ENCODE assay signal across 31 cellular contexts in genomic region chr17:8896087-8896486, GRCh38. TPM values are rescaled to one million over a fixed set of nuclear protein-coding genes. Genes with fewer than 3 reads are reported as not detected.
DNase-seq lines count a peak whose midpoint lies in the region; ATAC-seq, FAIRE-seq and TF ChIP-seq lines count a peak whose summit lies in the region.
"Had no signal": no experiment of that assay in that cellular context is flagged by ENCODE, and none has a peak within 500 bp of the region (broad histone marks: within the 10 kb centered on the region; RNA-seq: fewer than 3 reads in every experiment).

No MANE protein-coding gene starts in this region.

- CTCF ChIA-PET in activated CD8-positive, alpha-beta memory T cell treated with anti-CD3 and anti-CD28 coated beads, Interleukin-2, amount 10 ng/mL, durations not matched to agents 7 days and 5 days (lab: Charles Lee) = interaction anchor here (0.8 to 3.4 kb wide), 12 partner anchors 9 to 113 kb away, joined by 3 to 18 read pairs (median 4); no protein-coding TSS in a partner anchor

- H3K27me3 Mint-ChIP-seq in activated CD8-positive, alpha-beta memory T cell treated with anti-CD3 and anti-CD28 coated beads, Interleukin-2, amount 10 ng/mL, durations not matched to agents 7 days and 5 days = no peaks in the 10 kb centered on the region
- no peaks in the 10 kb centered on the region for H3K27me3 Mint-ChIP-seq in dendritic cell treated with granulocyte-macrophage colony-stimulating factor and Interleukin-4, amounts not matched to agents 40 ng/mL and 50 ng/mL, for 4 days
- no peaks in the 10 kb centered on the region for H3K27me3 Mint-ChIP-seq in natural killer cell treated with Interleukin-12 subunit alpha and Interleukin-12 subunit beta and Interleukin-15 and Interleukin-18, amount 100 ng/mL, for 72 hours
- H3K27me3 Mint-ChIP-seq: B cell had no signal

- H3K9me3 Mint-ChIP-seq in activated CD8-positive, alpha-beta memory T cell treated with anti-CD3 and anti-CD28 coated beads, Interleukin-2, amount 10 ng/mL, durations not matched to agents 7 days and 5 days (ENCODE audit: low read depth) = no peaks in the 10 kb centered on the region
- no peaks in the 10 kb centered on the region for H3K9me3 Mint-ChIP-seq in dendritic cell treated with granulocyte-macrophage colony-stimulating factor and Interleukin-4, amounts not matched to agents 40 ng/mL and 50 ng/mL, for 4 days
- H3K9me3 Mint-ChIP-seq in natural killer cell treated with Interleukin-12 subunit alpha and Interleukin-12 subunit beta and Interleukin-15 and Interleukin-18, amount 100 ng/mL, for 72 hours = no peaks in the 10 kb centered on the region
- H3K9me3 Mint-ChIP-seq: nephron progenitor cell had no signal

- H3K4me1 Mint-ChIP-seq in activated CD8-positive, alpha-beta memory T cell treated with anti-CD3 and anti-CD28 coated beads, Interleukin-2, amount 10 ng/mL, durations not matched to agents 7 days and 5 days = peaks cover 70% of the 10 kb centered on the region
- peaks cover 90% of the 10 kb centered on the region for H3K4me1 Mint-ChIP-seq in dendritic cell treated with granulocyte-macrophage colony-stimulating factor and Interleukin-4, amounts not matched to agents 40 ng/mL and 50 ng/mL, for 4 days (ENCODE audit: low read depth)
- peaks cover 67 to 71% of the 10 kb centered on the region in 2 donors for H3K4me1 Mint-ChIP-seq in natural killer cell treated with Interleukin-12 subunit alpha and Interleukin-12 subunit beta and Interleukin-15 and Interleukin-18, amount 100 ng/mL, for 72 hours (ENCODE audit: low read depth in 2 of 2)

- TF ChIP-seq POLR2A in GM12891 (IDR thresholded peaks at IDR 0.05; ENCODE audit: low read depth, low read length) = no peak

- peaks cover 45% of the 10 kb centered on the region for H3K36me3 Mint-ChIP-seq in activated CD8-positive, alpha-beta memory T cell treated with anti-CD3 and anti-CD28 coated beads, Interleukin-2, amount 10 ng/mL, durations not matched to agents 7 days and 5 days
- H3K36me3 Mint-ChIP-seq in dendritic cell treated with granulocyte-macrophage colony-stimulating factor and Interleukin-4, amounts not matched to agents 40 ng/mL and 50 ng/mL, for 4 days (ENCODE audit: low read depth) = peaks cover 100% of the 10 kb centered on the region
- peaks cover 21% of the 10 kb centered on the region for H3K36me3 Mint-ChIP-seq in natural killer cell treated with Interleukin-12 subunit alpha and Interleukin-12 subunit beta and Interleukin-15 and Interleukin-18, amount 100 ng/mL, for 72 hours
- H3K36me3 Mint-ChIP-seq: brain had no signal

- no peak for DNase-seq in activated CD8-positive, alpha-beta memory T cell treated with anti-CD3 and anti-CD28 coated beads, Interleukin-2, amount 10 ng/mL, durations not matched to agents 7 days and 5 days
- DNase-seq in activated CD8-positive, alpha-beta memory T cell treated with anti-CD3 and anti-CD28 coated beads for 24 hours = no peak
- DNase-seq in GM12891 (ENCODE audit: insufficient read length, low spot score) = no peak
- peak; percentile 1 for DNase-seq in natural killer cell treated with Interleukin-12 subunit alpha and Interleukin-12 subunit beta and Interleukin-15 and Interleukin-18, amount 100 ng/mL, for 72 hours (ENCODE audit: low spot score)
- no peak for DNase-seq in HTR-8/SVneo (ENCODE audit: insufficient read length, low spot score)
- no peak for DNase-seq in Kasumi-1 (lab: John Stamatoyannopoulos, UW)
- DNase-seq in AML-193 (lab: John Stamatoyannopoulos, UW) = no peak
- DNase-seq: COR-L47; DMS53; effector CD4-positive, alpha-beta T cell; kidney; NCI-H1048; NCI-H187; NCI-H2171 treated with DMSO at 0.1 percent for 48 hours; NCI-H524 treated with DMSO at 0.1 percent for 48 hours; nephron progenitor cell; NK-92 treated with Interleukin-12 subunit alpha and Interleukin-12 subunit beta, amount 100 ng/mL, for 24 hours; pancreas; PC-3; retina; Right ventricle myocardium superior; small intestine; stimulated activated CD4-positive, alpha-beta T cell treated with anti-CD3 and anti-CD28 coated beads, Interleukin-1b, Interleukin-23, amount 100 ng/mL, for 48 hours; transverse colon had no signal

- ATAC-seq in activated CD8-positive, alpha-beta memory T cell treated with anti-CD3 and anti-CD28 coated beads, Interleukin-2, amount 10 ng/mL, durations not matched to agents 7 days and 5 days = no peak
- no peak for ATAC-seq in natural killer cell treated with Interleukin-12 subunit alpha and Interleukin-12 subunit beta and Interleukin-15 and Interleukin-18, amount 100 ng/mL, for 72 hours
- ATAC-seq: PC-3 had no signal

- peak; percentile 61 for FAIRE-seq in GM12891 (lab: Jason Lieb, UNC)
- no peak for FAIRE-seq in HTR-8/SVneo (lab: Jason Lieb, UNC)
- FAIRE-seq: A549, G401.6, kidney, pancreas, small intestine had no signal

- H3K27ac Mint-ChIP-seq in activated CD8-positive, alpha-beta memory T cell treated with anti-CD3 and anti-CD28 coated beads, Interleukin-2, amount 10 ng/mL, durations not matched to agents 7 days and 5 days = peak overlapping the region; percentile 8
- peak overlapping the region; percentile 63 for H3K27ac Mint-ChIP-seq in dendritic cell treated with granulocyte-macrophage colony-stimulating factor and Interleukin-4, amounts not matched to agents 40 ng/mL and 50 ng/mL, for 4 days
- peak overlapping the region; percentile 74 for H3K27ac Mint-ChIP-seq in natural killer cell treated with Interleukin-12 subunit alpha and Interleukin-12 subunit beta and Interleukin-15 and Interleukin-18, amount 100 ng/mL, for 72 hours
- H3K27ac Mint-ChIP-seq: brain, nephron progenitor cell had no signal

- intact Hi-C loops in dendritic cell treated with granulocyte-macrophage colony-stimulating factor and Interleukin-4, amounts not matched to agents 40 ng/mL and 50 ng/mL, for 4 days (cut with micrococcal nuclease) = loop anchor here (10.0 kb wide), 1 partner anchor 91 kb away; no protein-coding TSS in a partner anchor

- no peak overlapping the region for H3K4me3 Mint-ChIP-seq in activated CD8-positive, alpha-beta memory T cell treated with anti-CD3 and anti-CD28 coated beads, Interleukin-2, amount 10 ng/mL, durations not matched to agents 7 days and 5 days
- no peak overlapping the region for H3K4me3 Mint-ChIP-seq in dendritic cell treated with granulocyte-macrophage colony-stimulating factor and Interleukin-4, amounts not matched to agents 40 ng/mL and 50 ng/mL, for 4 days
- no peak overlapping the region for H3K4me3 Mint-ChIP-seq in natural killer cell treated with Interleukin-12 subunit alpha and Interleukin-12 subunit beta and Interleukin-15 and Interleukin-18, amount 100 ng/mL, for 72 hours
- H3K4me3 Mint-ChIP-seq: B cell, brain, nephron progenitor cell had no signal

TF ChIP-seq in GM12891, 5 proteins besides CTCF, POLR2A, EP300 and RAD21:
- TF ChIP-seq TAF1 (IDR thresholded peaks at IDR 0.05; ENCODE audit: low read depth, low read length) = no peak
- no peak for TF ChIP-seq POU2F2 (IDR thresholded peaks at IDR 0.05; ENCODE audit: low read depth, low read length)
- no peak for TF ChIP-seq SPI1 (IDR thresholded peaks at IDR 0.05; ENCODE audit: low read depth, low read length)
- no peak for TF ChIP-seq PAX5 (IDR thresholded peaks at IDR 0.05; ENCODE audit: insufficient read depth, low read length, severe bottlenecking)
- no peak for TF ChIP-seq POLR2AphosphoS5 (IDR thresholded peaks at IDR 0.05; ENCODE audit: low read depth, low read length)
TF ChIP-seq in GM12891: peak in this region for 0.

RNA-seq across cellular contexts. Expression of gene PIK3R6, which starts 28.6 kb away (rescaled TPM):
- total RNA-seq in activated CD8-positive, alpha-beta memory T cell treated with anti-CD3 and anti-CD28 coated beads, Interleukin-2, amount 10 ng/mL, durations not matched to agents 7 days and 5 days = 1 to 10 TPM; 1.3 to 4.9 TPM
- polyA plus RNA-seq in GM12891 (2012; ENCODE audit: low read depth, missing spikeins) = 115 TPM
- total RNA-seq in natural killer cell treated with Interleukin-12 subunit alpha and Interleukin-12 subunit beta and Interleukin-15 and Interleukin-18, amount 100 ng/mL, for 72 hours = 1 to 10 TPM in 1 of 2 donors, under 1 TPM in 1; 0.81 to 6.2 TPM
- total RNA-seq: fibroblast of villous mesenchyme, H4, PC-3 had no signal
- polyA plus RNA-seq: A549 had no signal

Comparison
In these comparisons a context has a peak if more than half of its experiments do, and no peak if none do; other contexts are left out.
1. H3K27ac Mint-ChIP-seq: peak in every context shown above with its lines; median percentile 74 in natural killer cell treated with Interleukin-12 subunit alpha and Interleukin-12 subunit beta and Interleukin-15 and Interleukin-18, amount 100 ng/mL, for 72 hours; 63 in dendritic cell treated with granulocyte-macrophage colony-stimulating factor and Interleukin-4, amounts not matched to agents 40 ng/mL and 50 ng/mL, for 4 days; 8 in activated CD8-positive, alpha-beta memory T cell treated with anti-CD3 and anti-CD28 coated beads, Interleukin-2, amount 10 ng/mL, durations not matched to agents 7 days and 5 days.